ENCODE assay signal across 26 cellular contexts in genomic region chr2:237541242-237541641, GRCh38. TPM values are rescaled to one million over a fixed set of nuclear protein-coding genes. Genes with fewer than 3 reads are reported as not detected.
DNase-seq lines count a peak whose midpoint lies in the region; ATAC-seq, FAIRE-seq and TF ChIP-seq lines count a peak whose summit lies in the region.
"Had no signal": no experiment of that assay in that cellular context is flagged by ENCODE, and none has a peak within 500 bp of the region (broad histone marks: within the 10 kb centered on the region; RNA-seq: fewer than 3 reads in every experiment).

No MANE protein-coding gene starts in this region.

- H3K9me1 ChIP-seq in IMR-90 (ENCODE audit: insufficient read depth, low read length), result no peaks in the 10 kb centered on the region; the same call in 1 of the 2 replicates

- POLR2A ChIA-PET in IMR-90 (lab: Charles Lee; ENCODE audit: unreplicated experiment), result no interaction called here

- H3K23ac ChIP-seq in IMR-90 (ENCODE audit: low read depth, low read length), result no peak overlapping the region

- no peak for TF ChIP-seq CTCF in IMR-90 (conservative IDR thresholded peaks at IDR 0.05; ENCODE audit: low read depth, low read length)
- TF ChIP-seq CTCF in testis (IDR thresholded peaks at IDR 0.05), result no peak

- no TSS peak for BruUV-seq in IMR-90 (replicated peaks; lab: Mats Ljungman, UMichigan)

- H2BK20ac ChIP-seq in IMR-90 (ENCODE audit: low read depth, low read length), result no peak overlapping the region

- H3K4me1 ChIP-seq in BLaER1 treated with 17β-estradiol and CSF1 and Interleukin-3, amounts not matched to agents 10 nM and 100 nM, result peaks cover 27 to 73% (median 65%) of the 10 kb centered on the region in 10 experiments
- peaks cover 4% of the 10 kb centered on the region; the same call in 1 of the 2 replicates for H3K4me1 ChIP-seq in IMR-90 (ENCODE audit: control insufficient read depth, insufficient read depth, low read length)
- peaks cover 9 to 10% of the 10 kb centered on the region in 2 donors for H3K4me1 ChIP-seq in small intestine (ENCODE audit: control insufficient read depth in 2 of 2, insufficient read depth in 1 of 2, low read depth in 1 of 2, low read length in 1 of 2)
- H3K4me1 ChIP-seq in testis, result peaks cover 17% of the 10 kb centered on the region
- H3K4me1 ChIP-seq: body of pancreas, foreskin keratinocyte had no signal

- no peak overlapping the region for H2AK5ac ChIP-seq in IMR-90 (ENCODE audit: low read depth, low read length)

- H3K4me3 ChIP-seq in BLaER1 treated with 17β-estradiol and CSF1 and Interleukin-3, amounts not matched to agents 10 nM and 100 nM, result no peak overlapping the region
- H3K4me3 ChIP-seq in IMR-90 (ENCODE audit: insufficient read depth, low read depth, low read length), result no peak overlapping the region
- no peak overlapping the region for H3K4me3 ChIP-seq in small intestine (ENCODE audit: low read depth in 1 of 2, low read length in 2 of 2)
- H3K4me3 ChIP-seq in testis, result no peak overlapping the region
- H3K4me3 ChIP-seq: body of pancreas, sigmoid colon had no signal

- no peak overlapping the region for H2AK9ac ChIP-seq in IMR-90 (replicated peaks; ENCODE audit: low read depth, low read length, poor library complexity)

- H3K4ac ChIP-seq in IMR-90 (ENCODE audit: low read depth, low read length), result no peak overlapping the region

- H3K27me3 ChIP-seq in BLaER1 treated with 17β-estradiol and CSF1 and Interleukin-3, amounts not matched to agents 10 nM and 100 nM, result no peaks in the 10 kb centered on the region
- no peaks in the 10 kb centered on the region for H3K27me3 ChIP-seq in IMR-90 (ENCODE audit: control insufficient read depth, insufficient read depth, low read length)
- H3K27me3 ChIP-seq in small intestine (ENCODE audit: control insufficient read depth in 2 of 2, insufficient read depth in 2 of 2, low read length in 2 of 2), result no peaks in the 10 kb centered on the region
- H3K27me3 ChIP-seq in testis, result no peaks in the 10 kb centered on the region
- H3K27me3 ChIP-seq: body of pancreas, foreskin keratinocyte had no signal

- intact Hi-C loops in IMR-90 (cut with micrococcal nuclease) (no loop called here), left colon (cut with DNase I, micrococcal nuclease) (no loop called here), testis (cut with DNase I; ENCODE audit: low total_unique reads) (no loop called here)

- H3K36me3 ChIP-seq in BLaER1 treated with 17β-estradiol and CSF1 and Interleukin-3, amounts not matched to agents 10 nM and 100 nM, result no peaks in the 10 kb centered on the region
- H3K36me3 ChIP-seq in IMR-90 (ENCODE audit: control insufficient read depth, insufficient read depth, low read length), result no peaks in the 10 kb centered on the region
- no peaks in the 10 kb centered on the region for H3K36me3 ChIP-seq in small intestine (ENCODE audit: control insufficient read depth in 2 of 2, insufficient read depth in 2 of 2, low read length in 2 of 2)
- no peaks in the 10 kb centered on the region for H3K36me3 ChIP-seq in testis (ENCODE audit: low read depth, missing control alignments)
- H3K36me3 ChIP-seq: sigmoid colon had no signal

- peak overlapping the region in 9 of 11 experiments; percentile 19 to 89 (median 58); a peak in 13 of 22 replicates for H3K27ac ChIP-seq in BLaER1 treated with 17β-estradiol and CSF1 and Interleukin-3, amounts not matched to agents 10 nM and 100 nM
- H3K27ac ChIP-seq in IMR-90 (ENCODE audit: insufficient read depth, low read length) (no peak overlapping the region), small intestine (ENCODE audit: low read depth in 1 of 2, low read length in 1 of 2) (peak overlapping the region; percentile 48 to 52), testis (peak overlapping the region in 1 of 2 donors; percentile 84)
- H3K27ac ChIP-seq: body of pancreas, foreskin keratinocyte, sigmoid colon had no signal

- no peak overlapping the region for H4K5ac ChIP-seq in IMR-90 (ENCODE audit: low read depth, low read length)

- H3K79me1 ChIP-seq in IMR-90 (ENCODE audit: low read depth in 1 of 2, low read length in 2 of 2), result no peaks in the 10 kb centered on the region; a peak in 1 of 4 replicates

- CTCF ChIA-PET in IMR-90 (lab: Yijun Ruan, JAX), result interaction anchor here (0.6 kb wide), 1 partner anchor 71 kb away, joined by 4 read pairs; no protein-coding TSS in a partner anchor

- no peak for TF ChIP-seq RAD21 in IMR-90 (IDR thresholded peaks at IDR 0.05; ENCODE audit: low read length)

- H2BK5ac ChIP-seq in IMR-90 (ENCODE audit: low read depth, low read length, poor library complexity, severe bottlenecking), result no peak overlapping the region

- H3K9ac ChIP-seq in BLaER1 treated with 17β-estradiol and CSF1 and Interleukin-3, amounts not matched to agents 10 nM and 100 nM, result peak overlapping the region in 6 of 11 experiments; percentile 11 to 63 (median 38); a peak in 7 of 22 replicates
- no peak overlapping the region for H3K9ac ChIP-seq in IMR-90 (ENCODE audit: low read depth, low read length)

- peak overlapping the region; percentile 25 for H2AFZ ChIP-seq in IMR-90 (replicated peaks; ENCODE audit: low read length, poor library complexity)

- in situ Hi-C loops in IMR-90 (cut with MboI; ENCODE audit: low sequenced_read_pairs), result no loop called here

- TF ChIP-seq POLR2A in IMR-90 (IDR thresholded peaks at IDR 0.05; ENCODE audit: low read depth, low read length) (no peak), testis (IDR thresholded peaks at IDR 0.05) (no peak)

- no peak overlapping the region for H3K14ac ChIP-seq in IMR-90 (replicated peaks; ENCODE audit: low read depth, low read length)

- dilution Hi-C loops in IMR-90 (cut with HindIII; ENCODE audit: low sequenced_read_pairs, unreplicated experiment), result no loop called here

- no peak overlapping the region for H3K18ac ChIP-seq in IMR-90 (ENCODE audit: low read depth, low read length)

- no peak for ATAC-seq in IMR-90 (ENCODE audit: low read depth)
- peak; percentile 38 for ATAC-seq in left colon
- ATAC-seq in HG02678 (IDR thresholded peaks at IDR 0.05; ENCODE audit: unreplicated experiment), result no peak
- ATAC-seq: activated naive CD8-positive, alpha-beta T cell treated with anti-CD3 and anti-CD28 coated beads, Interleukin-2, amount 50 U/mL, for 24 hours; body of pancreas; foreskin keratinocyte; naive thymus-derived CD8-positive, alpha-beta T cell had no signal

- no peak overlapping the region for H4K8ac ChIP-seq in IMR-90 (ENCODE audit: low read depth in 2 of 2, low read length in 2 of 2)

- H2BK120ac ChIP-seq in IMR-90 (ENCODE audit: low read depth, low read length), result no peak overlapping the region

- H4K91ac ChIP-seq in IMR-90 (ENCODE audit: insufficient read depth, low read depth, low read length), result no peak overlapping the region

- peak overlapping the region; percentile 64 to 94 (median 77) for H3K4me2 ChIP-seq in BLaER1 treated with 17β-estradiol and CSF1 and Interleukin-3, amounts not matched to agents 10 nM and 100 nM
- H3K4me2 ChIP-seq in IMR-90 (ENCODE audit: low read depth, low read length), result no peak overlapping the region

- no peak overlapping the region for H2BK15ac ChIP-seq in IMR-90 (ENCODE audit: low read depth, low read length)

- H3K56ac ChIP-seq in IMR-90 (ENCODE audit: extremely low read depth, insufficient read depth, low read length), result no peak overlapping the region

- FAIRE-seq in small intestine (lab: Jason Lieb, UNC), result no peak

- no peaks in the 10 kb centered on the region for H4K20me1 ChIP-seq in BLaER1 treated with 17β-estradiol and CSF1 and Interleukin-3, amounts not matched to agents 10 nM and 100 nM
- no peaks in the 10 kb centered on the region for H4K20me1 ChIP-seq in IMR-90 (ENCODE audit: insufficient read depth, low read length)

- WGBS in IMR-90 (ENCODE audit: extremely low coverage in 2 of 2, insufficient read length in 1 of 2), 2 experiments, result no CpG with 5 or more reads among the region's 5 CpGs
- WGBS in small intestine, 3 donors, result 13 to 49% (median 19%) methylated on average over 5 of the region's 5 CpGs
- WGBS in testis, 2 donors, result 71 to 73% methylated on average over 4 to 5 of the region's 5 CpGs

- DNase-seq in IMR-90, result no peak
- no peak for DNase-seq in left colon
- peak; percentile 71 for DNase-seq in small intestine
- no peak for DNase-seq in NCI-H1930 (lab: John Stamatoyannopoulos, UW)
- no peak for DNase-seq in testis
- DNase-seq in NOMO-1 (lab: John Stamatoyannopoulos, UW; ENCODE audit: unreplicated experiment in 2 of 2), result no peak
- DNase-seq: ACHN; activated gamma-delta T cell; activated naive CD8-positive, alpha-beta T cell treated with anti-CD3 and anti-CD28 coated beads, Interleukin-2, amount 50 U/mL, for 24 hours; C1 segment of cervical spinal cord; effector CD4-positive, alpha-beta T cell; KG1; MM.1S; naive thymus-derived CD8-positive, alpha-beta T cell had no signal

- peaks cover 0 to 4% (median 0%) of the 10 kb centered on the region in 11 experiments; a peak in 1 of 22 replicates for H3K9me3 ChIP-seq in BLaER1 treated with 17β-estradiol and CSF1 and Interleukin-3, amounts not matched to agents 10 nM and 100 nM (replicated peaks in 1 of 11)
- no peaks in the 10 kb centered on the region for H3K9me3 ChIP-seq in IMR-90 (ENCODE audit: control insufficient read depth, insufficient read depth, low read length)
- H3K9me3 ChIP-seq in small intestine (ENCODE audit: control insufficient read depth, low read depth), result no peaks in the 10 kb centered on the region
- H3K9me3 ChIP-seq in testis, result no peaks in the 10 kb centered on the region
- H3K9me3 ChIP-seq: body of pancreas, sigmoid colon had no signal

RNA-seq across cellular contexts. Expression of gene PRLH, which starts 25.1 kb away (rescaled TPM):
- total RNA-seq in IMR-90 (2012; rRNA removed) (not detected in 2 replicates), left colon (not detected), testis (not detected)
- polyA plus RNA-seq in IMR-90 (2012; rRNA removed) (not detected in 2 replicates), small intestine (not detected), testis (ENCODE audit: insufficient read depth, low read depth, low replicate concordance) (not detected)
- polyA plus RNA-seq in IMR-90 (2012; cell fraction: cytosol; rRNA removed), result not detected in 2 replicates
- polyA plus RNA-seq in IMR-90 (2012; cell fraction: nucleus; rRNA removed; ENCODE audit: low replicate concordance), result not detected in 2 replicates
- total RNA-seq: body of pancreas; epithelial cell of proximal tubule; foreskin keratinocyte; HT-29; left cardiac atrium; naive thymus-derived CD8-positive, alpha-beta T cell; NCI-H460; sigmoid colon; SK-MEL-5; T-helper 1 cell treated with Interleukin-12 subunit alpha and Interleukin-12 subunit beta and Interleukin-4 antibody, amounts not matched to agents 30 ng/mL and 1 ng/mL, for 36 hours; ureter had no signal
- polyA plus RNA-seq: foreskin keratinocyte; naive thymus-derived CD8-positive, alpha-beta T cell; sigmoid colon had no signal

RNA-seq across cellular contexts. Expression of gene RAB17, which starts 49.3 kb away (rescaled TPM):
- not detected in 2 replicates for total RNA-seq in IMR-90 (2012; rRNA removed)
- polyA plus RNA-seq in IMR-90 (2012; rRNA removed), result 0.17 and 0.41 TPM in 2 replicates
- 0.05 and 0.34 TPM in 2 replicates for polyA plus RNA-seq in IMR-90 (2012; cell fraction: cytosol; rRNA removed)
- polyA plus RNA-seq in IMR-90 (2012; cell fraction: nucleus; rRNA removed; ENCODE audit: low replicate concordance), result 1.9 and 2.9 TPM in 2 replicates
- total RNA-seq in left colon, result 10 to 100 TPM; 51.3 to 59.2 TPM
- 100 to 1,000 TPM in 2 of 3 donors, 10 to 100 TPM in 1; 52.8 to 613 (median 533) TPM for polyA plus RNA-seq in small intestine
- 1 to 10 TPM; 3.2 TPM for total RNA-seq in testis
- polyA plus RNA-seq in testis (ENCODE audit: insufficient read depth, low read depth, low replicate concordance), result 6.3 TPM
- total RNA-seq: naive thymus-derived CD8-positive, alpha-beta T cell; T-helper 1 cell treated with Interleukin-12 subunit alpha and Interleukin-12 subunit beta and Interleukin-4 antibody, amounts not matched to agents 30 ng/mL and 1 ng/mL, for 36 hours had no signal
- polyA plus RNA-seq: naive thymus-derived CD8-positive, alpha-beta T cell had no signal

RNA-seq across cellular contexts. Expression of gene MLPH, which starts 54.2 kb away (rescaled TPM):
- total RNA-seq in IMR-90 (2012; rRNA removed) (13.8 and 13.9 TPM in 2 replicates), left colon (100 to 1,000 TPM; 117 to 139 TPM), testis (1 to 10 TPM; 6.5 to 7.4 TPM)
- polyA plus RNA-seq in IMR-90 (2012; rRNA removed) (21.6 and 23.7 TPM in 2 replicates), small intestine (10 to 100 TPM; 13.2 to 18.9 (median 18.8) TPM), testis (ENCODE audit: insufficient read depth, low read depth, low replicate concordance) (5.5 TPM)
- polyA plus RNA-seq in IMR-90 (2012; cell fraction: cytosol; rRNA removed), result 12.9 and 20.1 TPM in 2 replicates
- polyA plus RNA-seq in IMR-90 (2012; cell fraction: nucleus; rRNA removed; ENCODE audit: low replicate concordance), result 50.9 and 66.0 TPM in 2 replicates
- total RNA-seq: naive thymus-derived CD8-positive, alpha-beta T cell; T-helper 1 cell treated with Interleukin-12 subunit alpha and Interleukin-12 subunit beta and Interleukin-4 antibody, amounts not matched to agents 30 ng/mL and 1 ng/mL, for 36 hours had no signal
- polyA plus RNA-seq: naive thymus-derived CD8-positive, alpha-beta T cell had no signal

Comparison
In these comparisons a context has a peak if more than half of its experiments do, and no peak if none do; other contexts are left out.
1. RNA of gene RAB17, which starts 49.3 kb away (total RNA-seq): 51.3 to 59.2 TPM in left colon; 3.2 TPM in testis and not detected in IMR-90; every median in the first group is over 10 times any median in the second.